In genomic region chr3:10459954-10460754, GRCh38 we compare ENCODE assay signal across 1 cellular context.
TF ChIP-seq lines count a peak whose summit lies in the region.

No MANE protein-coding gene starts in this region.

TF ChIP-seq in HepG2, 621 proteins besides CTCF, POLR2A, EP300 and RAD21 (continued from another document and continues in another):
- TF ChIP-seq CHD4 (IDR thresholded peaks at IDR 0.05; ENCODE audit: borderline replicate concordance, low read length) (no peak), CEBPB (IDR thresholded peaks at IDR 0.05; ENCODE audit: borderline replicate concordance, low read depth, low read length) (no peak), NFIC (IDR thresholded peaks at IDR 0.05; ENCODE audit: low read length) (no peak), ZSCAN21 (CRISPR knock-in tag; IDR thresholded peaks at IDR 0.05; ENCODE audit: borderline replicate concordance) (peak; percentile 96), MBD4 (IDR thresholded peaks at IDR 0.05; ENCODE audit: borderline replicate concordance, low read length) (no peak), ZSCAN25 (CRISPR knock-in tag; IDR thresholded peaks at IDR 0.05) (peak; percentile 91), FOXK2 (IDR thresholded peaks at IDR 0.05) (peak; percentile 42; the same call in 1 of the 2 replicates), MIER3 (CRISPR knock-in tag; IDR thresholded peaks at IDR 0.05; ENCODE audit: borderline replicate concordance) (peak; percentile 92), GRHL1 (CRISPR knock-in tag; conservative IDR thresholded peaks at IDR 0.05) (no peak; the same call in 1 of the 2 replicates), SNAI1 (CRISPR knock-in tag; IDR thresholded peaks at IDR 0.05; ENCODE audit: borderline replicate concordance) (no peak; the same call in 1 of the 2 replicates), SOX13 (IDR thresholded peaks at IDR 0.05) (no peak), SOX13 (CRISPR knock-in tag; conservative IDR thresholded peaks at IDR 0.05 in 1 of 2, IDR thresholded peaks at IDR 0.05 in 1 of 2) (peak in 1 of 2 experiments; percentile 62; a peak in 2 of 4 replicates), ZNF256 (CRISPR knock-in tag; conservative IDR thresholded peaks at IDR 0.05) (peak; percentile 98), E2F2 (CRISPR knock-in tag; IDR thresholded peaks at IDR 0.05; ENCODE audit: borderline replicate concordance) (peak; percentile 91; the same call in 1 of the 2 replicates), ZBTB20 (CRISPR knock-in tag; IDR thresholded peaks at IDR 0.05; ENCODE audit: borderline replicate concordance, low read depth) (peak; percentile 98; the same call in 1 of the 2 replicates), SUZ12 (IDR thresholded peaks at IDR 0.05; ENCODE audit: low read depth, low read length) (no peak), ATF3 (CRISPR knock-in tag; IDR thresholded peaks at IDR 0.05) (peak; percentile 77; the same call in 1 of the 2 replicates), ZNF382 (CRISPR knock-in tag; IDR thresholded peaks at IDR 0.05; ENCODE audit: borderline replicate concordance) (no peak), ZNF761 (CRISPR knock-in tag; conservative IDR thresholded peaks at IDR 0.05) (no peak), MAZ (IDR thresholded peaks at IDR 0.05; ENCODE audit: borderline replicate concordance, low read depth, low read length) (no peak), MAZ (CRISPR knock-in tag; IDR thresholded peaks at IDR 0.05; ENCODE audit: low read depth) (peak; percentile 86), ZNF12 (CRISPR knock-in tag; IDR thresholded peaks at IDR 0.05) (peak; percentile 75; the same call in 1 of the 2 replicates), HMGA1 (CRISPR knock-in tag; conservative IDR thresholded peaks at IDR 0.05) (no peak), ZNF564 (CRISPR knock-in tag; IDR thresholded peaks at IDR 0.05) (peak; percentile 72; the same call in 1 of the 2 replicates), KLF9 (CRISPR knock-in tag; IDR thresholded peaks at IDR 0.05; ENCODE audit: low read depth) (peak; percentile 84; the same call in 1 of the 2 replicates), ZNF20 (CRISPR knock-in tag; IDR thresholded peaks at IDR 0.05) (no peak), ZNF230 (CRISPR knock-in tag; IDR thresholded peaks at IDR 0.05) (peak; percentile 80; the same call in 1 of the 2 replicates), HDAC6 (IDR thresholded peaks at IDR 0.05; ENCODE audit: low read depth, low read length) (no peak), ZNF44 (CRISPR knock-in tag; IDR thresholded peaks at IDR 0.05) (no peak), PAF1 (CRISPR knock-in tag; IDR thresholded peaks at IDR 0.05) (no peak), ZKSCAN1 (IDR thresholded peaks at IDR 0.05; ENCODE audit: low read length) (no peak), ZNF570 (CRISPR knock-in tag; IDR thresholded peaks at IDR 0.05; ENCODE audit: borderline replicate concordance) (peak; percentile 91; the same call in 1 of the 2 replicates), ZNF234 (CRISPR knock-in tag; conservative IDR thresholded peaks at IDR 0.05) (peak; percentile 79; the same call in 1 of the 2 replicates), ZNF574 (CRISPR knock-in tag; IDR thresholded peaks at IDR 0.05) (peak; percentile 89), BRD4 (CRISPR knock-in tag; IDR thresholded peaks at IDR 0.05) (no peak), ZNF782 (CRISPR knock-in tag; IDR thresholded peaks at IDR 0.05; ENCODE audit: borderline replicate concordance) (peak; percentile 87), PRMT3 (CRISPR knock-in tag; IDR thresholded peaks at IDR 0.05; ENCODE audit: borderline replicate concordance, low read depth) (0 out of 2 replicates have a peak, but pooled peaks have one; percentile 38), SNAPC2 (CRISPR knock-in tag; IDR thresholded peaks at IDR 0.05) (peak; percentile 87; the same call in 1 of the 2 replicates), HOXA9 (CRISPR knock-in tag; IDR thresholded peaks at IDR 0.05; ENCODE audit: borderline replicate concordance) (peak; percentile 96), ZNF549 (CRISPR knock-in tag; IDR thresholded peaks at IDR 0.05) (no peak), AGO1 (IDR thresholded peaks at IDR 0.05; ENCODE audit: low read depth, low read length, poor library complexity, severe bottlenecking) (no peak), ZNF414 (CRISPR knock-in tag; IDR thresholded peaks at IDR 0.05) (peak; percentile 92; the same call in 1 of the 2 replicates), ZNF496 (CRISPR knock-in tag; IDR thresholded peaks at IDR 0.05; ENCODE audit: insufficient replicate concordance) (no peak), ZHX2 (IDR thresholded peaks at IDR 0.05; ENCODE audit: low read depth) (no peak), ZHX2 (CRISPR knock-in tag; IDR thresholded peaks at IDR 0.05; ENCODE audit: borderline replicate concordance) (peak; percentile 98), NAIF1 (CRISPR knock-in tag; IDR thresholded peaks at IDR 0.05; ENCODE audit: borderline replicate concordance) (0 out of 2 replicates have a peak, but pooled peaks have one; percentile 34), KLF6 (CRISPR knock-in tag; IDR thresholded peaks at IDR 0.05) (peak; percentile 99), PRPF4 (IDR thresholded peaks at IDR 0.05; ENCODE audit: low read depth, low read length, poor library complexity, severe bottlenecking) (no peak)
- TF ChIP-seq, protein P1, sequence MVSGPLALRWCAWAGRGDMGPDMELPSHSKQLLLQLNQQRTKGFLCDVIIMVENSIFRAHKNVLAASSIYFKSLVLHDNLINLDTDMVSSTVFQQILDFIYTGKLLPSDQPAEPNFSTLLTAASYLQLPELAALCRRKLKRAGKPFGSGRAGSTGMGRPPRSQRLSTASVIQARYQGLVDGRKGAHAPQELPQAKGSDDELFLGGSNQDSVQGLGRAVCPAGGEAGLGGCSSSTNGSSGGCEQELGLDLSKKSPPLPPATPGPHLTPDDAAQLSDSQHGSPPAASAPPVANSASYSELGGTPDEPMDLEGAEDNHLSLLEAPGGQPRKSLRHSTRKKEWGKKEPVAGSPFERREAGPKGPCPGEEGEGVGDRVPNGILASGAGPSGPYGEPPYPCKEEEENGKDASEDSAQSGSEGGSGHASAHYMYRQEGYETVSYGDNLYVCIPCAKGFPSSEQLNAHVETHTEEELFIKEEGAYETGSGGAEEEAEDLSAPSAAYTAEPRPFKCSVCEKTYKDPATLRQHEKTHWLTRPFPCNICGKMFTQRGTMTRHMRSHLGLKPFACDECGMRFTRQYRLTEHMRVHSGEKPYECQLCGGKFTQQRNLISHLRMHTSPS (CRISPR knock-in tag; IDR thresholded peaks at IDR 0.05; ENCODE audit: low read depth), result peak; percentile 79; the same call in 1 of the 2 replicates
- TF ChIP-seq, protein P2, sequence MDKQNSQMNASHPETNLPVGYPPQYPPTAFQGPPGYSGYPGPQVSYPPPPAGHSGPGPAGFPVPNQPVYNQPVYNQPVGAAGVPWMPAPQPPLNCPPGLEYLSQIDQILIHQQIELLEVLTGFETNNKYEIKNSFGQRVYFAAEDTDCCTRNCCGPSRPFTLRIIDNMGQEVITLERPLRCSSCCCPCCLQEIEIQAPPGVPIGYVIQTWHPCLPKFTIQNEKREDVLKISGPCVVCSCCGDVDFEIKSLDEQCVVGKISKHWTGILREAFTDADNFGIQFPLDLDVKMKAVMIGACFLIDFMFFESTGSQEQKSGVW (CRISPR knock-in tag; IDR thresholded peaks at IDR 0.05; ENCODE audit: borderline replicate concordance), result peak; percentile 97; the same call in 1 of the 2 replicates
- TF ChIP-seq, protein P3, sequence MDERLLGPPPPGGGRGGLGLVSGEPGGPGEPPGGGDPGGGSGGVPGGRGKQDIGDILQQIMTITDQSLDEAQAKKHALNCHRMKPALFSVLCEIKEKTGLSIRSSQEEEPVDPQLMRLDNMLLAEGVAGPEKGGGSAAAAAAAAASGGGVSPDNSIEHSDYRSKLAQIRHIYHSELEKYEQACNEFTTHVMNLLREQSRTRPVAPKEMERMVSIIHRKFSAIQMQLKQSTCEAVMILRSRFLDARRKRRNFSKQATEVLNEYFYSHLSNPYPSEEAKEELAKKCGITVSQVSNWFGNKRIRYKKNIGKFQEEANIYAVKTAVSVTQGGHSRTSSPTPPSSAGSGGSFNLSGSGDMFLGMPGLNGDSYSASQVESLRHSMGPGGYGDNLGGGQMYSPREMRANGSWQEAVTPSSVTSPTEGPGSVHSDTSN (CRISPR knock-in tag; IDR thresholded peaks at IDR 0.05), result no peak
